29 cellular contexts compared by ENCODE assay signal in genomic region chr9:100372648-100373047, GRCh38.
"Had no signal": no experiment of that assay in that cellular context is flagged by ENCODE, and none has a peak within 500 bp of the region (broad histone marks: within the 10 kb centered on the region; RNA-seq: fewer than 3 reads in every experiment).

No MANE protein-coding gene starts in this region.

- H2AFZ ChIP-seq: neural progenitor cell, parathyroid adenoma had no signal

- DNase-seq: natural killer cell; occipital lobe; ovary; psoas muscle; right cardiac atrium; spleen; stimulated activated CD4-positive, alpha-beta T cell treated with anti-CD3 and anti-CD28 coated beads, Interleukin-12 subunit alpha, Interleukin-12 subunit beta, amount 100 ng/mL, for 4 hours; stimulated activated CD4-positive, alpha-beta T cell treated with anti-CD3 and anti-CD28 coated beads, Interleukin-1b, Interleukin-23, amount 100 ng/mL, for 48 hours; stimulated activated CD4-positive, alpha-beta T cell treated with anti-CD3 and anti-CD28 coated beads, Interleukin-4, amount 100 ng/mL, for 1 hour; stimulated activated CD4-positive, alpha-beta T cell treated with anti-CD3 and anti-CD28 coated beads, Interleukin-4, amount 100 ng/mL, for 4 hours; stimulated activated CD8-positive, alpha-beta memory T cell treated with anti-CD3 and anti-CD28 coated beads, Interleukin-4, amount 100 ng/mL, for 48 hours; stimulated activated naive CD4-positive, alpha-beta T cell; stimulated activated naive CD8-positive, alpha-beta T cell treated with anti-CD3 and anti-CD28 coated beads, Interleukin-15, amount 100 ng/mL, for 72 hours; stimulated activated naive CD8-positive, alpha-beta T cell treated with anti-CD3 and anti-CD28 coated beads, Interleukin-15, Interleukin-2, amounts not matched to agents 100 U/mL and 50 U/mL, for 24 hours; substantia nigra; testis; tibial artery; transverse colon; upper lobe of left lung had no signal

- H3K27ac ChIP-seq: neural progenitor cell, ovary, parathyroid adenoma, psoas muscle, skin epidermis, spleen, suprapubic skin, testis, tibial artery, transverse colon, upper lobe of left lung, vagina had no signal

- H3K4me3 Mint-ChIP-seq: natural killer cell; nephron; neural progenitor cell; stimulated activated memory B cell treated with anti-CD40 and anti-IgM and Interleukin-4, amounts not matched to agents 10 μg/mL and 1 μg/mL and 100 μg/mL, for 72 hours; stimulated activated naive CD8-positive, alpha-beta T cell treated with anti-CD3 and anti-CD28 coated beads, Interleukin-15, amount 100 ng/mL, for 72 hours had no signal

- H3K9me3 Mint-ChIP-seq: natural killer cell had no signal

- H3K36me3 Mint-ChIP-seq: natural killer cell had no signal

- H3K4me1 ChIP-seq: parathyroid adenoma, psoas muscle, spleen, suprapubic skin, testis, tibial artery, transverse colon, upper lobe of left lung, vagina had no signal

- H3K4me3 ChIP-seq: neural progenitor cell, ovary, psoas muscle, skin epidermis, smooth muscle cell, spleen, suprapubic skin, testis, tibial artery, transverse colon, upper lobe of left lung, vagina had no signal

- H3K36me3 ChIP-seq: neural progenitor cell, ovary, spleen, suprapubic skin, tibial artery, transverse colon, upper lobe of left lung, vagina had no signal

- H3K27me3 Mint-ChIP-seq: progenitor cell of endocrine pancreas; stimulated activated memory B cell treated with anti-CD40 and anti-IgM and Interleukin-4, amounts not matched to agents 10 μg/mL and 1 μg/mL and 100 μg/mL, for 72 hours; stimulated activated naive CD8-positive, alpha-beta T cell treated with anti-CD3 and anti-CD28 coated beads, Interleukin-15, amount 100 ng/mL, for 72 hours had no signal

- H3K27me3 ChIP-seq: neural progenitor cell, ovary, spleen, suprapubic skin, testis, tibial artery, transverse colon, upper lobe of left lung, vagina had no signal

- H3K27ac Mint-ChIP-seq: natural killer cell; nephron; neural progenitor cell; progenitor cell of endocrine pancreas; stimulated activated memory B cell treated with anti-CD40 and anti-IgM and Interleukin-4, amounts not matched to agents 10 μg/mL and 1 μg/mL and 100 μg/mL, for 72 hours had no signal

- H3K9me3 ChIP-seq: ovary, suprapubic skin, testis, tibial artery, transverse colon, vagina had no signal

- ATAC-seq: natural killer cell; psoas muscle; right cardiac atrium; sciatic nerve; stimulated activated memory B cell treated with anti-CD40 and anti-IgM and Interleukin-4, amounts not matched to agents 10 μg/mL and 1 μg/mL and 100 μg/mL, for 72 hours; stimulated activated naive CD8-positive, alpha-beta T cell treated with anti-CD3 and anti-CD28 coated beads, Interleukin-15, amount 100 ng/mL, for 72 hours; stimulated activated naive CD8-positive, alpha-beta T cell treated with anti-CD3 and anti-CD28 coated beads, Interleukin-15, Interleukin-2, amounts not matched to agents 100 U/mL and 50 U/mL, for 24 hours had no signal

- H3K4me1 Mint-ChIP-seq: natural killer cell; nephron; stimulated activated memory B cell treated with anti-CD40 and anti-IgM and Interleukin-4, amounts not matched to agents 10 μg/mL and 1 μg/mL and 100 μg/mL, for 72 hours; stimulated activated naive CD8-positive, alpha-beta T cell treated with anti-CD3 and anti-CD28 coated beads, Interleukin-15, amount 100 ng/mL, for 72 hours had no signal

- H3K9ac ChIP-seq: neural progenitor cell, parathyroid adenoma had no signal

- H3K4me2 ChIP-seq: neural progenitor cell, smooth muscle cell had no signal
